ENCODE assay signal across 8 cellular contexts in genomic region chr2:210003394-210003793, GRCh38. TPM values are rescaled to one million over a fixed set of nuclear protein-coding genes. Genes with fewer than 3 reads are reported as not detected.
DNase-seq lines count a peak whose midpoint lies in the region; ATAC-seq and TF ChIP-seq lines count a peak whose summit lies in the region.

No MANE protein-coding gene starts in this region.

- H3K4me2 ChIP-seq in HCT116 (ENCODE audit: low read length) (peak overlapping the region; percentile 85), skeletal muscle satellite cell (ENCODE audit: low read length) (peak overlapping the region; percentile 88)

- H3K4me3 ChIP-seq in HCT116 (replicated peaks in 1 of 2; ENCODE audit: low read depth in 1 of 2, low read length in 2 of 2) (peak overlapping the region; percentile 73 to 80), fibroblast of pulmonary artery (replicated peaks; ENCODE audit: low read depth, low read length) (peak overlapping the region; percentile 100), skeletal muscle satellite cell (ENCODE audit: low read length) (peak overlapping the region; percentile 97)

- H3K9ac ChIP-seq in HCT116 (ENCODE audit: low read length): peak overlapping the region; percentile 92
- H3K9ac ChIP-seq in skeletal muscle satellite cell (ENCODE audit: low read depth, low read length): peak overlapping the region; percentile 95

- H4K20me1 ChIP-seq in HCT116 (ENCODE audit: insufficient read depth): peaks cover 26% of the 10 kb centered on the region; the same call in 1 of the 2 replicates

- H3K36me3 ChIP-seq in HCT116 (ENCODE audit: control insufficient read depth in 1 of 2, insufficient read depth in 2 of 2, low read length in 2 of 2) (peaks cover 0 to 6% of the 10 kb centered on the region in 2 experiments; a peak in 3 of 4 replicates), skeletal muscle satellite cell (ENCODE audit: insufficient read depth, low read length) (peaks cover 5% of the 10 kb centered on the region)

- no peak for TF ChIP-seq RAD21 in HCT116 (IDR thresholded peaks at IDR 0.05; ENCODE audit: low read depth)

- no peaks in the 10 kb centered on the region for H3K9me2 ChIP-seq in HCT116 (ENCODE audit: insufficient read depth)

- TF ChIP-seq POLR2A in HCT116 (IDR thresholded peaks at IDR 0.05; ENCODE audit: borderline replicate concordance, extremely low read depth, insufficient read depth, insufficient read length): no peak

- no TSS peak for BruUV-seq in HCT116 (replicated peaks; lab: Mats Ljungman, UMichigan)

- RAD21 ChIA-PET in HCT116 (lab: Charles Lee; ENCODE audit: low non-redundant PET in 1 of 2, low total read pairs in 2 of 2, uncharacterized antibody in 2 of 2, unreplicated experiment in 2 of 2): no interaction called here

- DNase-seq in HCT116 (ENCODE audit: low read depth, low spot score) (no peak), SKM-1 (lab: John Stamatoyannopoulos, UW; ENCODE audit: unreplicated experiment) (peak; percentile 51), fibroblast of pulmonary artery (ENCODE audit: low read depth) (peak; percentile 18), GM10248 (ENCODE audit: extremely low spot score) (no peak), HUDEP-2 (lab: John Stamatoyannopoulos, UW; ENCODE audit: unreplicated experiment in 76 of 76) (no peak)
- DNase-seq in activated CD4-positive, alpha-beta T cell treated with anti-CD3 and anti-CD28 coated beads for 4 hours: no peak

- no peak overlapping the region for H3K27ac ChIP-seq in HCT116 (ENCODE audit: low read depth, low read length)

- no peak overlapping the region for H2AFZ ChIP-seq in HCT116 (ENCODE audit: low read depth, low read length, poor library complexity, severe bottlenecking)

- POLR2A ChIA-PET in HCT116 (lab: Charles Lee): no interaction called here
- POLR2A ChIA-PET in GM10248 (lab: Yijun Ruan, JAX): interaction anchor here (0.6 kb wide), 1 partner anchor 1660 kb away, joined by 5 read pairs; no protein-coding TSS in a partner anchor

- no peaks in the 10 kb centered on the region for H3K9me3 ChIP-seq in HCT116 (ENCODE audit: control insufficient read depth in 1 of 2, insufficient read depth in 1 of 2, low read depth in 1 of 2, low read length in 2 of 2)
- H3K9me3 ChIP-seq in skeletal muscle satellite cell (replicated peaks; ENCODE audit: low read length): no peaks in the 10 kb centered on the region

- intact Hi-C loops in HCT116 (cut with micrococcal nuclease): loop anchor here (5.0 kb wide), 1 partner anchor 169 kb away; the partner anchor contains the start of gene KANSL1L

- CTCF ChIA-PET in HCT116 (lab: Charles Lee): no interaction called here
- CTCF ChIA-PET in GM10248 (lab: Yijun Ruan, JAX): interaction anchor here (1.1 to 1.5 kb wide), 2 partner anchors 10 to 1736 kb away, joined by 3 read pairs; no protein-coding TSS in a partner anchor

- H3K4me1 ChIP-seq in HCT116 (ENCODE audit: control insufficient read depth in 1 of 2, insufficient read depth in 2 of 2, low read length in 2 of 2) (peaks cover 4 to 19% of the 10 kb centered on the region in 2 experiments; a peak in 3 of 4 replicates), skeletal muscle satellite cell (ENCODE audit: control insufficient read depth, insufficient read depth, low read length) (peaks cover 26% of the 10 kb centered on the region)

- peaks cover 60% of the 10 kb centered on the region for H3K79me2 ChIP-seq in HCT116 (ENCODE audit: insufficient read depth, low read length)

- TF ChIP-seq CTCF in HCT116 (IDR thresholded peaks at IDR 0.05 in 2 of 3, conservative IDR thresholded peaks at IDR 0.05 in 1 of 3; ENCODE audit: borderline replicate concordance in 1 of 3, insufficient read depth in 1 of 3, low read depth in 2 of 3, low read length in 2 of 3) (no peak), fibroblast of pulmonary artery (IDR thresholded peaks at IDR 0.05; ENCODE audit: low read length, missing control alignments) (no peak), GM10248 (IDR thresholded peaks at IDR 0.05; ENCODE audit: control extremely low read depth, extremely low read depth, low read depth, missing control alignments) (no peak)

- no peak for ATAC-seq in HCT116
- no peak for ATAC-seq in HG02623 (IDR thresholded peaks at IDR 0.05; ENCODE audit: unreplicated experiment)

- H3K27me3 ChIP-seq in HCT116 (ENCODE audit: insufficient read depth, low read length) (no peaks in the 10 kb centered on the region), skeletal muscle satellite cell (ENCODE audit: control insufficient read depth, insufficient read depth, low read length) (no peaks in the 10 kb centered on the region)

TF ChIP-seq in HCT116, 20 proteins besides CTCF, POLR2A, EP300 and RAD21:
- no peak for TF ChIP-seq POLR2AphosphoS5 (IDR thresholded peaks at IDR 0.05; ENCODE audit: low read depth, low read length)
- no peak for TF ChIP-seq ZBTB33 (IDR thresholded peaks at IDR 0.05; ENCODE audit: extremely low read depth, insufficient replicate concordance, low read length)
- TF ChIP-seq REST (IDR thresholded peaks at IDR 0.05; ENCODE audit: low read depth): no peak
- no peak for TF ChIP-seq ATF3 (IDR thresholded peaks at IDR 0.05)
- TF ChIP-seq EGR1 (IDR thresholded peaks at IDR 0.05; ENCODE audit: low read depth): no peak
- TF ChIP-seq JUND (IDR thresholded peaks at IDR 0.05): no peak
TF ChIP-seq in HCT116: peak in this region for 0.

RNA-seq across cellular contexts. Expression of gene RPE, which starts 1.0 kb away (rescaled TPM):
- 67.6 TPM for total RNA-seq in HCT116 (2021; ENCODE audit: unreplicated experiment)
- 33.9 and 38.7 TPM in 2 replicates for polyA plus RNA-seq in HCT116 (2012)
- total RNA-seq in skeletal muscle satellite cell (2012; rRNA removed): 66.2 and 89.5 TPM in 2 replicates

Comparison
In these comparisons a context has a peak if more than half of its experiments do, and no peak if none do; other contexts are left out.
1. DNase-seq: peak in SKM-1 (single experiment) and fibroblast of pulmonary artery (single experiment); none in HCT116 (single experiment), activated CD4-positive, alpha-beta T cell treated with anti-CD3 and anti-CD28 coated beads for 4 hours (0 of 2), GM10248 (single experiment) and HUDEP-2 (0 of 76).
2. Peak in every context shown above with its lines, with median percentiles within 50 percentile points of each other: H3K4me3 ChIP-seq.